In genomic region chr16:47888142-47888541, GRCh38 we compare ENCODE assay signal across 1 cellular context.
TF ChIP-seq lines count a peak whose summit lies in the region.

No MANE protein-coding gene starts in this region.

TF ChIP-seq in HepG2, 621 proteins besides CTCF, POLR2A, EP300 and RAD21 (continued from another document and continues in another):
- TF ChIP-seq IKZF5 (CRISPR knock-in tag; IDR thresholded peaks at IDR 0.05) (no peak), RNF2 (conservative IDR thresholded peaks at IDR 0.05; ENCODE audit: low read depth) (no peak), ZNF138 (CRISPR knock-in tag; IDR thresholded peaks at IDR 0.05; ENCODE audit: low read depth) (no peak), CBX1 (IDR thresholded peaks at IDR 0.05; ENCODE audit: low read depth) (no peak), ZFY (CRISPR knock-in tag; IDR thresholded peaks at IDR 0.05) (no peak), SIN3B (IDR thresholded peaks at IDR 0.05; ENCODE audit: low read length) (no peak), NCOR1 (IDR thresholded peaks at IDR 0.05; ENCODE audit: borderline replicate concordance, low read length) (no peak), SMARCE1 (IDR thresholded peaks at IDR 0.05; ENCODE audit: borderline replicate concordance) (no peak), KDM2A (CRISPR knock-in tag; IDR thresholded peaks at IDR 0.05; ENCODE audit: borderline replicate concordance, low read depth) (no peak), JUN (CRISPR knock-in tag; IDR thresholded peaks at IDR 0.05) (peak; percentile 91), MYC (CRISPR knock-in tag; IDR thresholded peaks at IDR 0.05; ENCODE audit: borderline replicate concordance) (no peak), ZNF362 (CRISPR knock-in tag; IDR thresholded peaks at IDR 0.05; ENCODE audit: borderline replicate concordance) (no peak), ZNF891 (CRISPR knock-in tag; IDR thresholded peaks at IDR 0.05) (no peak), TFE3 (CRISPR knock-in tag; IDR thresholded peaks at IDR 0.05) (peak; percentile 66; the same call in 1 of the 2 replicates), MATR3 (CRISPR knock-in tag; IDR thresholded peaks at IDR 0.05) (no peak), CCAR2 (optimal IDR thresholded peaks at IDR 0.05; ENCODE audit: low read depth, low read length) (no peak), PHF8 (CRISPR knock-in tag; IDR thresholded peaks at IDR 0.05) (no peak), NRL (CRISPR knock-in tag; IDR thresholded peaks at IDR 0.05; ENCODE audit: borderline replicate concordance) (no peak), ZNF136 (CRISPR knock-in tag; IDR thresholded peaks at IDR 0.05; ENCODE audit: low read depth) (no peak), ZNF383 (CRISPR knock-in tag; IDR thresholded peaks at IDR 0.05; ENCODE audit: borderline replicate concordance) (no peak), RBFOX2 (IDR thresholded peaks at IDR 0.05; ENCODE audit: low read depth, low read length) (no peak), FOXP1 (IDR thresholded peaks at IDR 0.05) (no peak), FOXP1 (CRISPR knock-in tag; IDR thresholded peaks at IDR 0.05) (no peak), MED8 (CRISPR knock-in tag; IDR thresholded peaks at IDR 0.05; ENCODE audit: insufficient replicate concordance) (no peak), KLF15 (CRISPR knock-in tag; IDR thresholded peaks at IDR 0.05; ENCODE audit: borderline replicate concordance) (no peak), FOXM1 (CRISPR knock-in tag; IDR thresholded peaks at IDR 0.05) (no peak), ZNF549 (CRISPR knock-in tag; IDR thresholded peaks at IDR 0.05) (no peak), DNMT3B (CRISPR knock-in tag; conservative IDR thresholded peaks at IDR 0.05) (no peak), YY1 (IDR thresholded peaks at IDR 0.05; ENCODE audit: insufficient read depth, insufficient replicate concordance, low read depth, low read length) (no peak), TCF12 (IDR thresholded peaks at IDR 0.05) (no peak), TCF12 (CRISPR knock-in tag; IDR thresholded peaks at IDR 0.05) (no peak), MTF2 (CRISPR knock-in tag; IDR thresholded peaks at IDR 0.05; ENCODE audit: borderline replicate concordance) (no peak), ZNF256 (CRISPR knock-in tag; conservative IDR thresholded peaks at IDR 0.05) (no peak), REPIN1 (CRISPR knock-in tag; IDR thresholded peaks at IDR 0.05; ENCODE audit: borderline replicate concordance, low read depth) (no peak), CC2D1A (CRISPR knock-in tag; IDR thresholded peaks at IDR 0.05) (no peak), PLRG1 (conservative IDR thresholded peaks at IDR 0.05) (no peak), FUBP1 (CRISPR knock-in tag; IDR thresholded peaks at IDR 0.05; ENCODE audit: borderline replicate concordance) (no peak), RARG (CRISPR knock-in tag; IDR thresholded peaks at IDR 0.05; ENCODE audit: low read depth) (no peak), ZBTB34 (CRISPR knock-in tag; IDR thresholded peaks at IDR 0.05) (no peak), AHR (CRISPR knock-in tag; IDR thresholded peaks at IDR 0.05) (no peak), ZNF10 (CRISPR knock-in tag; IDR thresholded peaks at IDR 0.05; ENCODE audit: borderline replicate concordance, low read depth) (no peak), HOXA5 (CRISPR knock-in tag; IDR thresholded peaks at IDR 0.05) (no peak), PRDM10 (CRISPR knock-in tag; IDR thresholded peaks at IDR 0.05; ENCODE audit: low read depth) (no peak), NKX3-1 (CRISPR knock-in tag; IDR thresholded peaks at IDR 0.05) (no peak)
- TF ChIP-seq, protein P1, sequence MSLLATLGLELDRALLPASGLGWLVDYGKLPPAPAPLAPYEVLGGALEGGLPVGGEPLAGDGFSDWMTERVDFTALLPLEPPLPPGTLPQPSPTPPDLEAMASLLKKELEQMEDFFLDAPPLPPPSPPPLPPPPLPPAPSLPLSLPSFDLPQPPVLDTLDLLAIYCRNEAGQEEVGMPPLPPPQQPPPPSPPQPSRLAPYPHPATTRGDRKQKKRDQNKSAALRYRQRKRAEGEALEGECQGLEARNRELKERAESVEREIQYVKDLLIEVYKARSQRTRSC (CRISPR knock-in tag; IDR thresholded peaks at IDR 0.05; ENCODE audit: low read depth): no peak
- TF ChIP-seq, protein P2, sequence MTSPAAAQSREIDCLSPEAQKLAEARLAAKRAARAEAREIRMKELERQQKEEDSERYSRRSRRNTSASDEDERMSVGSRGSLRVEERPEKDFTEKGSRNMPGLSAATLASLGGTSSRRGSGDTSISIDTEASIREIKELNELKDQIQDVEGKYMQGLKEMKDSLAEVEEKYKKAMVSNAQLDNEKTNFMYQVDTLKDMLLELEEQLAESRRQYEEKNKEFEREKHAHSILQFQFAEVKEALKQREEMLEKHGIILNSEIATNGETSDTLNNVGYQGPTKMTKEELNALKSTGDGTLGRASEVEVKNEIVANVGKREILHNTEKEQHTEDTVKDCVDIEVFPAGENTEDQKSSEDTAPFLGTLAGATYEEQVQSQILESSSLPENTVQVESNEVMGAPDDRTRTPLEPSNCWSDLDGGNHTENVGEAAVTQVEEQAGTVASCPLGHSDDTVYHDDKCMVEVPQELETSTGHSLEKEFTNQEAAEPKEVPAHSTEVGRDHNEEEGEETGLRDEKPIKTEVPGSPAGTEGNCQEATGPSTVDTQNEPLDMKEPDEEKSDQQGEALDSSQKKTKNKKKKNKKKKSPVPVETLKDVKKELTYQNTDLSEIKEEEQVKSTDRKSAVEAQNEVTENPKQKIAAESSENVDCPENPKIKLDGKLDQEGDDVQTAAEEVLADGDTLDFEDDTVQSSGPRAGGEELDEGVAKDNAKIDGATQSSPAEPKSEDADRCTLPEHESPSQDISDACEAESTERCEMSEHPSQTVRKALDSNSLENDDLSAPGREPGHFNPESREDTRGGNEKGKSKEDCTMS (CRISPR knock-in tag; conservative IDR thresholded peaks at IDR 0.05): no peak
- TF ChIP-seq, protein P3, sequence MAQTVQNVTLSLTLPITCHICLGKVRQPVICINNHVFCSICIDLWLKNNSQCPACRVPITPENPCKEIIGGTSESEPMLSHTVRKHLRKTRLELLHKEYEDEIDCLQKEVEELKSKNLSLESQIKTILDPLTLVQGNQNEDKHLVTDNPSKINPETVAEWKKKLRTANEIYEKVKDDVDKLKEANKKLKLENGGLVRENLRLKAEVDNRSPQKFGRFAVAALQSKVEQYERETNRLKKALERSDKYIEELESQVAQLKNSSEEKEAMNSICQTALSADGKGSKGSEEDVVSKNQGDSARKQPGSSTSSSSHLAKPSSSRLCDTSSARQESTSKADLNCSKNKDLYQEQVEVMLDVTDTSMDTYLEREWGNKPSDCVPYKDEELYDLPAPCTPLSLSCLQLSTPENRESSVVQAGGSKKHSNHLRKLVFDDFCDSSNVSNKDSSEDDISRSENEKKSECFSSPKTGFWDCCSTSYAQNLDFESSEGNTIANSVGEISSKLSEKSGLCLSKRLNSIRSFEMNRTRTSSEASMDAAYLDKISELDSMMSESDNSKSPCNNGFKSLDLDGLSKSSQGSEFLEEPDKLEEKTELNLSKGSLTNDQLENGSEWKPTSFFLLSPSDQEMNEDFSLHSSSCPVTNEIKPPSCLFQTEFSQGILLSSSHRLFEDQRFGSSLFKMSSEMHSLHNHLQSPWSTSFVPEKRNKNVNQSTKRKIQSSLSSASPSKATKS (CRISPR knock-in tag; IDR thresholded peaks at IDR 0.05): 0 out of 2 replicates have a peak, but pooled peaks have one; percentile 31
- TF ChIP-seq, protein P4, sequence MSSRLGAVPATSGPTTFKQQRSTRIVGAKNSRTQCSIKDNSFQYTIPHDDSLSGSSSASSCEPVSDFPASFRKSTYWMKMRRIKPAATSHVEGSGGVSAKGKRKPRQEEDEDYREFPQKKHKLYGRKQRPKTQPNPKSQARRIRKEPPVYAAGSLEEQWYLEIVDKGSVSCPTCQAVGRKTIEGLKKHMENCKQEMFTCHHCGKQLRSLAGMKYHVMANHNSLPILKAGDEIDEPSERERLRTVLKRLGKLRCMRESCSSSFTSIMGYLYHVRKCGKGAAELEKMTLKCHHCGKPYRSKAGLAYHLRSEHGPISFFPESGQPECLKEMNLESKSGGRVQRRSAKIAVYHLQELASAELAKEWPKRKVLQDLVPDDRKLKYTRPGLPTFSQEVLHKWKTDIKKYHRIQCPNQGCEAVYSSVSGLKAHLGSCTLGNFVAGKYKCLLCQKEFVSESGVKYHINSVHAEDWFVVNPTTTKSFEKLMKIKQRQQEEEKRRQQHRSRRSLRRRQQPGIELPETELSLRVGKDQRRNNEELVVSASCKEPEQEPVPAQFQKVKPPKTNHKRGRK (CRISPR knock-in tag; IDR thresholded peaks at IDR 0.05): no peak
- TF ChIP-seq, protein P5, sequence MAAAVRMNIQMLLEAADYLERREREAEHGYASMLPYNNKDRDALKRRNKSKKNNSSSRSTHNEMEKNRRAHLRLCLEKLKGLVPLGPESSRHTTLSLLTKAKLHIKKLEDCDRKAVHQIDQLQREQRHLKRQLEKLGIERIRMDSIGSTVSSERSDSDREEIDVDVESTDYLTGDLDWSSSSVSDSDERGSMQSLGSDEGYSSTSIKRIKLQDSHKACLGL (CRISPR knock-in tag; IDR thresholded peaks at IDR 0.05): no peak
